ENCODE assay signal across 1 cellular context in genomic region chr6:31497595-31498476, GRCh38.
TF ChIP-seq lines count a peak whose summit lies in the region.

Gene MICB (plus strand): TSS chr6:31498145. CDS start chr6:31498194, 49 bp downstream.

TF ChIP-seq in K562, 482 proteins besides CTCF, POLR2A, EP300 and RAD21 (continued from another document and continues in another):
- TF ChIP-seq AFF1 (IDR thresholded peaks at IDR 0.05; ENCODE audit: low read depth in 1 of 2, partially characterized antibody in 2 of 2) (peak in 1 of 2 experiments; percentile 39), ZNF232 (CRISPR knock-in tag; IDR thresholded peaks at IDR 0.05) (no peak), SP1 (CRISPR knock-in tag; IDR thresholded peaks at IDR 0.05) (peak; percentile 49; the same call in 1 of the 2 replicates), HDAC2 (IDR thresholded peaks at IDR 0.05) (peak; percentile 86), GABPB1 (CRISPR knock-in tag; IDR thresholded peaks at IDR 0.05) (peak; percentile 47; the same call in 1 of the 2 replicates), SMAD1 (IDR thresholded peaks at IDR 0.05; ENCODE audit: low read depth, low read length, partially characterized antibody) (no peak), MAFK (IDR thresholded peaks at IDR 0.05; ENCODE audit: low read length) (no peak), GTF2B (IDR thresholded peaks at IDR 0.05; ENCODE audit: extremely low read depth, insufficient read length) (peak; percentile 34), ASH1L (IDR thresholded peaks at IDR 0.05; ENCODE audit: borderline replicate concordance, low read depth, partially characterized antibody) (peak; percentile 42), ELF1 (tag; IDR thresholded peaks at IDR 0.05) (peak; percentile 49), MYC (IDR thresholded peaks at IDR 0.05; ENCODE audit: low read depth, low read length) (peak; percentile 39; the same call in 1 of the 2 replicates), MYC (CRISPR knock-in tag; IDR thresholded peaks at IDR 0.05; ENCODE audit: borderline replicate concordance, low read depth) (no peak), GTF2F1 (IDR thresholded peaks at IDR 0.05; ENCODE audit: low read depth, low read length) (peak; percentile 61; the same call in 1 of the 2 replicates), NONO (IDR thresholded peaks at IDR 0.05; ENCODE audit: low read depth in 2 of 2, low read length in 1 of 2) (0 out of 4 replicates have a peak, but pooled peaks of 1 of the 2 experiments have one; percentile 43), TFAP4 (CRISPR knock-in tag; IDR thresholded peaks at IDR 0.05; ENCODE audit: borderline replicate concordance) (peak; percentile 81; the same call in 1 of the 2 replicates), KAT7 (CRISPR knock-in tag; IDR thresholded peaks at IDR 0.05; ENCODE audit: borderline replicate concordance) (peak; percentile 7), RCOR1 (IDR thresholded peaks at IDR 0.05; ENCODE audit: borderline replicate concordance in 1 of 2, low read depth in 2 of 2, low read length in 2 of 2) (peak in 1 of 2 experiments; percentile 59; a peak in 1 of 4 replicates), PHF8 (IDR thresholded peaks at IDR 0.05; ENCODE audit: borderline replicate concordance, low read length) (peak; percentile 64; the same call in 1 of the 2 replicates), RB1 (IDR thresholded peaks at IDR 0.05; ENCODE audit: low read depth) (peak; percentile 51; the same call in 1 of the 2 replicates), PHB2 (IDR thresholded peaks at IDR 0.05; ENCODE audit: low read depth) (0 out of 2 replicates have a peak, but pooled peaks have one; percentile 15), L3MBTL2 (IDR thresholded peaks at IDR 0.05) (peak; percentile 85), MAZ (CRISPR knock-in tag; conservative IDR thresholded peaks at IDR 0.05 in 1 of 2, IDR thresholded peaks at IDR 0.05 in 1 of 2) (peak in 1 of 2 experiments; percentile 20; a peak in 2 of 4 replicates), ZNF384 (IDR thresholded peaks at IDR 0.05; ENCODE audit: low read depth, low read length) (peak; percentile 69), THRA (IDR thresholded peaks at IDR 0.05) (no peak), ZNF263 (CRISPR knock-in tag; IDR thresholded peaks at IDR 0.05; ENCODE audit: borderline replicate concordance) (0 out of 2 replicates have a peak, but pooled peaks have one; percentile 42), CEBPG (CRISPR knock-in tag; IDR thresholded peaks at IDR 0.05) (no peak), CEBPG (tag; conservative IDR thresholded peaks at IDR 0.05 in 1 of 2, IDR thresholded peaks at IDR 0.05 in 1 of 2) (no peak), ZNF695 (CRISPR knock-in tag; IDR thresholded peaks at IDR 0.05) (no peak), PHF21A (IDR thresholded peaks at IDR 0.05; ENCODE audit: borderline replicate concordance, low read depth) (peak; percentile 71; the same call in 1 of the 2 replicates), ZC3H4 (CRISPR knock-in tag; IDR thresholded peaks at IDR 0.05; ENCODE audit: borderline replicate concordance) (no peak), BRCA1 (IDR thresholded peaks at IDR 0.05) (no peak), BRCA1 (CRISPR knock-in tag; IDR thresholded peaks at IDR 0.05) (no peak), GABPA (tag; conservative IDR thresholded peaks at IDR 0.05; ENCODE audit: low read depth) (peak; percentile 45), SMAD4 (CRISPR knock-in tag; conservative IDR thresholded peaks at IDR 0.05) (peak; percentile 10), NEUROD1 (IDR thresholded peaks at IDR 0.05; ENCODE audit: borderline replicate concordance, low read depth, low read length, partially characterized antibody) (peak; percentile 38), SUPT5H (IDR thresholded peaks at IDR 0.05) (peak; percentile 69), FOXK2 (conservative IDR thresholded peaks at IDR 0.05 in 1 of 2, IDR thresholded peaks at IDR 0.05 in 1 of 2; ENCODE audit: low read depth in 2 of 2) (peak; percentile 11 to 84; a peak in 3 of 4 replicates), NFIC (IDR thresholded peaks at IDR 0.05) (peak; percentile 38), CBFA2T3 (IDR thresholded peaks at IDR 0.05) (no peak), FOS (IDR thresholded peaks at IDR 0.05; ENCODE audit: extremely low read depth, insufficient read length) (peak; percentile 59), MNT (conservative IDR thresholded peaks at IDR 0.05) (peak; percentile 65 to 83; a peak in 3 of 4 replicates), CREM (IDR thresholded peaks at IDR 0.05; ENCODE audit: low read depth) (peak; percentile 29; the same call in 1 of the 2 replicates), SFPQ (IDR thresholded peaks at IDR 0.05; ENCODE audit: low read depth, low read length) (no peak), HMGN3 (IDR thresholded peaks at IDR 0.05; ENCODE audit: borderline replicate concordance, extremely low read depth, insufficient read length, low read depth, low read length) (peak; percentile 27), RBBP5 (IDR thresholded peaks at IDR 0.05; ENCODE audit: borderline replicate concordance, insufficient read depth, low read length, poor library complexity, severe bottlenecking) (peak; percentile 74), MLLT1 (IDR thresholded peaks at IDR 0.05) (0 out of 4 replicates have a peak, but pooled peaks of 1 of the 2 experiments have one; percentile 36), KDM1A (IDR thresholded peaks at IDR 0.05) (peak; percentile 33 to 52; a peak in 3 of 4 replicates), ETS1 (conservative IDR thresholded peaks at IDR 0.05; ENCODE audit: control insufficient read depth, low read depth, low read length) (peak; percentile 32; the same call in 1 of the 2 replicates), TEAD2 (tag; IDR thresholded peaks at IDR 0.05) (no peak), ARID3B (CRISPR knock-in tag; IDR thresholded peaks at IDR 0.05; ENCODE audit: borderline replicate concordance) (no peak), DACH1 (IDR thresholded peaks at IDR 0.05; ENCODE audit: partially characterized antibody) (no peak), TBP (optimal IDR thresholded peaks at IDR 0.05; ENCODE audit: low read depth, low read length) (peak; percentile 93), NCOA6 (IDR thresholded peaks at IDR 0.05) (peak; percentile 76), RBM25 (IDR thresholded peaks at IDR 0.05; ENCODE audit: low read depth, low read length, severe bottlenecking) (no peak)
